In genomic region chr19:16587031-16588023, GRCh38 we compare ENCODE assay signal across 8 cellular contexts. TPM values are rescaled to one million over a fixed set of nuclear protein-coding genes. Genes with fewer than 3 reads are reported as not detected.
DNase-seq lines count a peak whose midpoint lies in the region; ATAC-seq and TF ChIP-seq lines count a peak whose summit lies in the region.

No MANE protein-coding gene starts in this region.

- in situ Hi-C loops in gastrocnemius medialis (cut with MboI; ENCODE audit: low sequenced_read_pairs in 4 of 4), result no loop called here

- peaks cover 84 to 97% of the 10 kb centered on the region in 2 donors for H3K4me1 ChIP-seq in gastrocnemius medialis

- H3K4me3 ChIP-seq in fibroblast of pulmonary artery (replicated peaks; ENCODE audit: low read depth, low read length), result peak overlapping the region; percentile 0
- peak overlapping the region in 3 of 4 donors; percentile 24 to 41 (median 26) for H3K4me3 ChIP-seq in gastrocnemius medialis

- H3K27me3 ChIP-seq in gastrocnemius medialis, result no peaks in the 10 kb centered on the region

- DNase-seq in Daoy (ENCODE audit: low read depth), result peak; percentile 35
- DNase-seq in NCI-H510A treated with DMSO at 0.1 percent for 48 hours (lab: John Stamatoyannopoulos, UW), result peak; percentile 19
- DNase-seq in activated T-cell treated with anti-CD3 and anti-CD28 coated beads for 4 hours, result peak; percentile 61
- peak; percentile 30 for DNase-seq in fibroblast of pulmonary artery (ENCODE audit: low read depth)
- no peak for DNase-seq in gastrocnemius medialis
- DNase-seq in AG08396 (ENCODE audit: low spot score), result no peak
- no peak for DNase-seq in SK-N-DZ (ENCODE audit: low spot score)

- no peak for TF ChIP-seq POLR2A in gastrocnemius medialis (IDR thresholded peaks at IDR 0.05)

- peak overlapping the region; percentile 47 to 94 (median 72) for H3K27ac ChIP-seq in gastrocnemius medialis

- no peak for ATAC-seq in gastrocnemius medialis
- ATAC-seq in HG02588 (IDR thresholded peaks at IDR 0.05; ENCODE audit: unreplicated experiment), result no peak

- TF ChIP-seq CTCF in fibroblast of pulmonary artery (IDR thresholded peaks at IDR 0.05; ENCODE audit: low read length, missing control alignments) (no peak), gastrocnemius medialis (IDR thresholded peaks at IDR 0.05 in 4 of 5, conservative IDR thresholded peaks at IDR 0.05 in 1 of 5) (no peak)

- intact Hi-C loops in gastrocnemius medialis (cut with DNase I; ENCODE audit: low total_unique reads), result loop anchor here (2.0 kb wide), 1 partner anchor 17 kb away; no protein-coding TSS in a partner anchor

- H3K36me3 ChIP-seq in gastrocnemius medialis, result no peaks in the 10 kb centered on the region

- no peaks in the 10 kb centered on the region for H3K9me3 ChIP-seq in gastrocnemius medialis

RNA-seq across cellular contexts. Expression of gene SLC35E1, which starts 15.1 kb away (rescaled TPM):
- 25.4 and 30.6 TPM in 2 replicates for total RNA-seq in Daoy (2014; rRNA removed; shearing (Covaris generic))
- 10 to 100 TPM; 24.1 to 60.3 (median 40.1) TPM for total RNA-seq in gastrocnemius medialis
- 16.9 and 29.6 TPM in 2 replicates for polyA plus RNA-seq in SK-N-DZ (2014; cell fraction: cytosol; rRNA removed)
- polyA plus RNA-seq in SK-N-DZ (2014; cell fraction: nucleus; rRNA removed), result 12.1 and 13.0 TPM in 2 replicates

RNA-seq across cellular contexts. Expression of gene MED26, which starts 40.7 kb away (rescaled TPM):
- total RNA-seq in Daoy (2014; rRNA removed; shearing (Covaris generic)), result 5.1 and 6.2 TPM in 2 replicates
- total RNA-seq in gastrocnemius medialis, result 10 to 100 TPM in 2 of 4 donors, 1 to 10 TPM in 2; 5.7 to 15.7 (median 9.4) TPM
- 3.8 and 4.8 TPM in 2 replicates for polyA plus RNA-seq in SK-N-DZ (2014; cell fraction: cytosol; rRNA removed)
- 4.6 and 5.2 TPM in 2 replicates for polyA plus RNA-seq in SK-N-DZ (2014; cell fraction: nucleus; rRNA removed)

RNA-seq across cellular contexts. Expression of gene CHERP, which starts 45.1 kb away (rescaled TPM):
- 2.8 and 4.7 TPM in 2 replicates for total RNA-seq in Daoy (2014; rRNA removed; shearing (Covaris generic))
- total RNA-seq in gastrocnemius medialis, result 10 to 100 TPM in 2 of 4 donors, 1 to 10 TPM in 2; 7.4 to 12.1 (median 9.8) TPM
- 12.0 and 13.6 TPM in 2 replicates for polyA plus RNA-seq in SK-N-DZ (2014; cell fraction: cytosol; rRNA removed)
- 28.7 and 30.1 TPM in 2 replicates for polyA plus RNA-seq in SK-N-DZ (2014; cell fraction: nucleus; rRNA removed)

Comparison
In these comparisons a context has a peak if more than half of its experiments do, and no peak if none do; other contexts are left out.
1. DNase-seq: peak in Daoy (single experiment), NCI-H510A treated with DMSO at 0.1 percent for 48 hours (single experiment), activated T-cell treated with anti-CD3 and anti-CD28 coated beads for 4 hours (single experiment) and fibroblast of pulmonary artery (single experiment); none in gastrocnemius medialis (0 of 2), AG08396 (single experiment) and SK-N-DZ (single experiment).